In the genomic region with DNA sequence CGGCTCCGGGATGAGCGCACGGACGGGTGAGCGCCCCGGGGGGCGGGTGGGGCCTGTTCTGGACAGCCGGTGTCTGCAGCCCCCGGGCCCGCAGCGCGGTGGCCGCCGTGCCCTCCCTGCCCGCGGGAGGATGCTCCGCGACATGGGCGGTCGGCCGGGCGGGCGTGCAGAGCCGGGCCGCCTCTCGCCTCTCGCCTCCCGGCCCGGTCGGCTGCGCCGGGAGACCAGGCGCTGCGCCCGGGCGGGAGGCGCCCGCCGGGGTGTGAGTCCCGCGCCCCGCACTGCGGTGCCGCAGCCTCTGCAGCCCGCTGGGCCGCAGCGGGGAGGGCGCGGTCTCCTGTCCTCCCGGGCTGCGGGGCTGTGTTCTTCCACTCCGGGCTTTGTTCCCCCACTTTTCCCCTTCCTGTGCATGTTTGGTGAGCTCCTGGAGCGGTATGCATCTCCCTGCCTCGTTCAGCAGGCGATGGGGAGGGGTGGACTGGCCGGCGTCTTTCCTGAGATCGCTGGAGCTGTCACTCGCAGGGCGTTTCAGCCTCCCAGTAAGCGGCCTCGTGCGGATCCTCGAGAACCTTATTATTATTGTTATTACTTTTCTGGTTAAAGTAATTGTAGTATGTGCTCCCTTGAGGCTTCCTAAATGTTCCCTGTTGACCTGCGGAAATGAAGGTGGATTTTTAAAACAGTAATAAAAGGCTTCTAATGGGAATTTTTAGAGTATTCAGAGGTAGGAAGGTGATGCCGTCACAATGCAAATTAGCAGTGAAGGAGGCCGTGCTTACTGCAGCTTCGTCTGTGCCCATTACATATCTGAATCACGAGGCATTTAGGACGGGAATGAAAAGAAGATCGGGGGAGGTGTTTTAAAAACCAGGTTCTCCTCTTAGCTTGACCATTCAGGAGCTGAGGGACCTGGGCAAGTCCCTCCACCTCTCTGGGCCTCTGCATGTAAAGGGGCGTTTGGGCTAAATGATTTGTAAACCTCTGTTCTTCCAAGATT, we compare ENCODE assay signal across 1 cellular context.
A peak's percentile ranks its signal among the peaks of the same experiment; 100 is the strongest.
TF ChIP-seq lines count a peak whose summit lies in the region.

No MANE protein-coding gene starts in this region.

TF ChIP-seq in K562, 482 proteins besides CTCF, POLR2A, EP300 and RAD21 (continued from another document and continues in another):
- TF ChIP-seq YY1 (IDR thresholded peaks at IDR 0.05; ENCODE audit: borderline replicate concordance in 1 of 3, control insufficient read depth in 1 of 3, extremely low read depth in 1 of 3, insufficient read depth in 3 of 3, insufficient read length in 1 of 3, insufficient replicate concordance in 2 of 3, low read depth in 1 of 3, low read length in 2 of 3) (peak in 1 of 3 experiments; percentile 4), YBX1 (IDR thresholded peaks at IDR 0.05) (no peak), ILK (tag; IDR thresholded peaks at IDR 0.05; ENCODE audit: borderline replicate concordance, low read depth) (no peak), SRSF3 (IDR thresholded peaks at IDR 0.05; ENCODE audit: insufficient read depth, low read length) (no peak), CTBP1 (IDR thresholded peaks at IDR 0.05; ENCODE audit: borderline replicate concordance) (no peak), ZNF699 (CRISPR knock-in tag; IDR thresholded peaks at IDR 0.05; ENCODE audit: insufficient replicate concordance) (no peak), MTA3 (IDR thresholded peaks at IDR 0.05; ENCODE audit: borderline replicate concordance) (no peak), DPF2 (IDR thresholded peaks at IDR 0.05) (no peak), RAD51 (IDR thresholded peaks at IDR 0.05; ENCODE audit: borderline replicate concordance, low read depth) (no peak), MAZ (CRISPR knock-in tag; conservative IDR thresholded peaks at IDR 0.05 in 1 of 2, IDR thresholded peaks at IDR 0.05 in 1 of 2) (no peak; a peak in 1 of 4 replicates), SAFB2 (IDR thresholded peaks at IDR 0.05; ENCODE audit: borderline replicate concordance, low read depth, low read length, severe bottlenecking) (no peak), SRSF7 (optimal IDR thresholded peaks at IDR 0.05; ENCODE audit: low read depth, low read length) (no peak), SIN3B (IDR thresholded peaks at IDR 0.05; ENCODE audit: low read depth) (0 out of 2 replicates have a peak, but pooled peaks have one; percentile 26), SREBF1 (IDR thresholded peaks at IDR 0.05; ENCODE audit: borderline replicate concordance, low read depth, low read length) (no peak), MAFG (tag; conservative IDR thresholded peaks at IDR 0.05) (no peak), RUNX1 (IDR thresholded peaks at IDR 0.05; ENCODE audit: low read depth) (no peak), CHCHD3 (CRISPR knock-in tag; IDR thresholded peaks at IDR 0.05) (no peak), PHF20 (IDR thresholded peaks at IDR 0.05; ENCODE audit: partially characterized antibody) (no peak), ZNF347 (CRISPR knock-in tag; IDR thresholded peaks at IDR 0.05; ENCODE audit: low read depth) (no peak), CBX5 (IDR thresholded peaks at IDR 0.05; ENCODE audit: borderline replicate concordance, low read depth) (no peak), NFATC3 (IDR thresholded peaks at IDR 0.05) (no peak), MEF2A (IDR thresholded peaks at IDR 0.05; ENCODE audit: control insufficient read depth, low read depth, low read length) (no peak), HCFC1 (IDR thresholded peaks at IDR 0.05; ENCODE audit: low read depth, low read length) (no peak), ARHGAP35 (IDR thresholded peaks at IDR 0.05; ENCODE audit: partially characterized antibody) (no peak), CCAR2 (IDR thresholded peaks at IDR 0.05; ENCODE audit: low read depth, low read length) (no peak), TAF15 (IDR thresholded peaks at IDR 0.05; ENCODE audit: low read depth, low read length) (no peak), ZZZ3 (IDR thresholded peaks at IDR 0.05) (no peak), NR4A1 (CRISPR knock-in tag; IDR thresholded peaks at IDR 0.05) (no peak), NR4A1 (tag; IDR thresholded peaks at IDR 0.05) (no peak), NFXL1 (CRISPR knock-in tag; IDR thresholded peaks at IDR 0.05) (no peak)
- TF ChIP-seq, protein P1, sequence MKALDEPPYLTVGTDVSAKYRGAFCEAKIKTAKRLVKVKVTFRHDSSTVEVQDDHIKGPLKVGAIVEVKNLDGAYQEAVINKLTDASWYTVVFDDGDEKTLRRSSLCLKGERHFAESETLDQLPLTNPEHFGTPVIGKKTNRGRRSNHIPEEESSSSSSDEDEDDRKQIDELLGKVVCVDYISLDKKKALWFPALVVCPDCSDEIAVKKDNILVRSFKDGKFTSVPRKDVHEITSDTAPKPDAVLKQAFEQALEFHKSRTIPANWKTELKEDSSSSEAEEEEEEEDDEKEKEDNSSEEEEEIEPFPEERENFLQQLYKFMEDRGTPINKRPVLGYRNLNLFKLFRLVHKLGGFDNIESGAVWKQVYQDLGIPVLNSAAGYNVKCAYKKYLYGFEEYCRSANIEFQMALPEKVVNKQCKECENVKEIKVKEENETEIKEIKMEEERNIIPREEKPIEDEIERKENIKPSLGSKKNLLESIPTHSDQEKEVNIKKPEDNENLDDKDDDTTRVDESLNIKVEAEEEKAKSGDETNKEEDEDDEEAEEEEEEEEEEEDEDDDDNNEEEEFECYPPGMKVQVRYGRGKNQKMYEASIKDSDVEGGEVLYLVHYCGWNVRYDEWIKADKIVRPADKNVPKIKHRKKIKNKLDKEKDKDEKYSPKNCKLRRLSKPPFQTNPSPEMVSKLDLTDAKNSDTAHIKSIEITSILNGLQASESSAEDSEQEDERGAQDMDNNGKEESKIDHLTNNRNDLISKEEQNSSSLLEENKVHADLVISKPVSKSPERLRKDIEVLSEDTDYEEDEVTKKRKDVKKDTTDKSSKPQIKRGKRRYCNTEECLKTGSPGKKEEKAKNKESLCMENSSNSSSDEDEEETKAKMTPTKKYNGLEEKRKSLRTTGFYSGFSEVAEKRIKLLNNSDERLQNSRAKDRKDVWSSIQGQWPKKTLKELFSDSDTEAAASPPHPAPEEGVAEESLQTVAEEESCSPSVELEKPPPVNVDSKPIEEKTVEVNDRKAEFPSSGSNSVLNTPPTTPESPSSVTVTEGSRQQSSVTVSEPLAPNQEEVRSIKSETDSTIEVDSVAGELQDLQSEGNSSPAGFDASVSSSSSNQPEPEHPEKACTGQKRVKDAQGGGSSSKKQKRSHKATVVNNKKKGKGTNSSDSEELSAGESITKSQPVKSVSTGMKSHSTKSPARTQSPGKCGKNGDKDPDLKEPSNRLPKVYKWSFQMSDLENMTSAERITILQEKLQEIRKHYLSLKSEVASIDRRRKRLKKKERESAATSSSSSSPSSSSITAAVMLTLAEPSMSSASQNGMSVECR (CRISPR knock-in tag; IDR thresholded peaks at IDR 0.05) = 0 out of 2 replicates have a peak, but pooled peaks have one; percentile 17
- TF ChIP-seq, protein P2, sequence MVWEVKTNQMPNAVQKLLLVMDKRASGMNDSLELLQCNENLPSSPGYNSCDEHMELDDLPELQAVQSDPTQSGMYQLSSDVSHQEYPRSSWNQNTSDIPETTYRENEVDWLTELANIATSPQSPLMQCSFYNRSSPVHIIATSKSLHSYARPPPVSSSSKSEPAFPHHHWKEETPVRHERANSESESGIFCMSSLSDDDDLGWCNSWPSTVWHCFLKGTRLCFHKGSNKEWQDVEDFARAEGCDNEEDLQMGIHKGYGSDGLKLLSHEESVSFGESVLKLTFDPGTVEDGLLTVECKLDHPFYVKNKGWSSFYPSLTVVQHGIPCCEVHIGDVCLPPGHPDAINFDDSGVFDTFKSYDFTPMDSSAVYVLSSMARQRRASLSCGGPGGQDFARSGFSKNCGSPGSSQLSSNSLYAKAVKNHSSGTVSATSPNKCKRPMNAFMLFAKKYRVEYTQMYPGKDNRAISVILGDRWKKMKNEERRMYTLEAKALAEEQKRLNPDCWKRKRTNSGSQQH (CRISPR knock-in tag; IDR thresholded peaks at IDR 0.05) = no peak
- TF ChIP-seq, protein P3, sequence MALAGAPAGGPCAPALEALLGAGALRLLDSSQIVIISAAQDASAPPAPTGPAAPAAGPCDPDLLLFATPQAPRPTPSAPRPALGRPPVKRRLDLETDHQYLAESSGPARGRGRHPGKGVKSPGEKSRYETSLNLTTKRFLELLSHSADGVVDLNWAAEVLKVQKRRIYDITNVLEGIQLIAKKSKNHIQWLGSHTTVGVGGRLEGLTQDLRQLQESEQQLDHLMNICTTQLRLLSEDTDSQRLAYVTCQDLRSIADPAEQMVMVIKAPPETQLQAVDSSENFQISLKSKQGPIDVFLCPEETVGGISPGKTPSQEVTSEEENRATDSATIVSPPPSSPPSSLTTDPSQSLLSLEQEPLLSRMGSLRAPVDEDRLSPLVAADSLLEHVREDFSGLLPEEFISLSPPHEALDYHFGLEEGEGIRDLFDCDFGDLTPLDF (CRISPR knock-in tag; IDR thresholded peaks at IDR 0.05) = no peak
- TF ChIP-seq, protein P4, sequence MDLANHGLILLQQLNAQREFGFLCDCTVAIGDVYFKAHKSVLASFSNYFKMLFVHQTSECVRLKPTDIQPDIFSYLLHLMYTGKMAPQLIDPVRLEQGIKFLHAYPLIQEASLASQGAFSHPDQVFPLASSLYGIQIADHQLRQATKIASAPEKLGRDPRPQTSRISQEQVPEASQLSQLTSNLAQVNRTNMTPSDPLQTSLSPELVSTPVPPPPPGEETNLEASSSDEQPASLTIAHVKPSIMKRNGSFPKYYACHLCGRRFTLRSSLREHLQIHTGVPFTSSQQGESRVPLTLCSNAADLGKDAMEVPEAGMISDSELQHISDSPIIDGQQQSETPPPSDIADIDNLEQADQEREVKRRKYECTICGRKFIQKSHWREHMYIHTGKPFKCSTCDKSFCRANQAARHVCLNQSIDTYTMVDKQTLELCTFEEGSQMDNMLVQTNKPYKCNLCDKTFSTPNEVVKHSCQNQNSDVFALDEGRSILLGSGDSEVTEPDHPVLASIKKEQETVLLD (IDR thresholded peaks at IDR 0.05) = no peak
- TF ChIP-seq, protein P5, sequence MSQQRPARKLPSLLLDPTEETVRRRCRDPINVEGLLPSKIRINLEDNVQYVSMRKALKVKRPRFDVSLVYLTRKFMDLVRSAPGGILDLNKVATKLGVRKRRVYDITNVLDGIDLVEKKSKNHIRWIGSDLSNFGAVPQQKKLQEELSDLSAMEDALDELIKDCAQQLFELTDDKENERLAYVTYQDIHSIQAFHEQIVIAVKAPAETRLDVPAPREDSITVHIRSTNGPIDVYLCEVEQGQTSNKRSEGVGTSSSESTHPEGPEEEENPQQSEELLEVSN (IDR thresholded peaks at IDR 0.05; ENCODE audit: borderline replicate concordance in 1 of 2, extremely low read depth in 1 of 2, insufficient read depth in 1 of 2, insufficient read length in 1 of 2, low read depth in 1 of 2, low read length in 1 of 2, poor library complexity in 1 of 2, severe bottlenecking in 1 of 2) = peak in 1 of 2 experiments; percentile 71
- TF ChIP-seq, protein P6, sequence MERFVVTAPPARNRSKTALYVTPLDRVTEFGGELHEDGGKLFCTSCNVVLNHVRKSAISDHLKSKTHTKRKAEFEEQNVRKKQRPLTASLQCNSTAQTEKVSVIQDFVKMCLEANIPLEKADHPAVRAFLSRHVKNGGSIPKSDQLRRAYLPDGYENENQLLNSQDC (CRISPR knock-in tag; IDR thresholded peaks at IDR 0.05) = no peak
- TF ChIP-seq, protein P7, sequence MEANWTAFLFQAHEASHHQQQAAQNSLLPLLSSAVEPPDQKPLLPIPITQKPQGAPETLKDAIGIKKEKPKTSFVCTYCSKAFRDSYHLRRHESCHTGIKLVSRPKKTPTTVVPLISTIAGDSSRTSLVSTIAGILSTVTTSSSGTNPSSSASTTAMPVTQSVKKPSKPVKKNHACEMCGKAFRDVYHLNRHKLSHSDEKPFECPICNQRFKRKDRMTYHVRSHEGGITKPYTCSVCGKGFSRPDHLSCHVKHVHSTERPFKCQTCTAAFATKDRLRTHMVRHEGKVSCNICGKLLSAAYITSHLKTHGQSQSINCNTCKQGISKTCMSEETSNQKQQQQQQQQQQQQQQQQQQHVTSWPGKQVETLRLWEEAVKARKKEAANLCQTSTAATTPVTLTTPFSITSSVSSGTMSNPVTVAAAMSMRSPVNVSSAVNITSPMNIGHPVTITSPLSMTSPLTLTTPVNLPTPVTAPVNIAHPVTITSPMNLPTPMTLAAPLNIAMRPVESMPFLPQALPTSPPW (CRISPR knock-in tag; IDR thresholded peaks at IDR 0.05) = peak; percentile 37
- TF ChIP-seq, protein P8, sequence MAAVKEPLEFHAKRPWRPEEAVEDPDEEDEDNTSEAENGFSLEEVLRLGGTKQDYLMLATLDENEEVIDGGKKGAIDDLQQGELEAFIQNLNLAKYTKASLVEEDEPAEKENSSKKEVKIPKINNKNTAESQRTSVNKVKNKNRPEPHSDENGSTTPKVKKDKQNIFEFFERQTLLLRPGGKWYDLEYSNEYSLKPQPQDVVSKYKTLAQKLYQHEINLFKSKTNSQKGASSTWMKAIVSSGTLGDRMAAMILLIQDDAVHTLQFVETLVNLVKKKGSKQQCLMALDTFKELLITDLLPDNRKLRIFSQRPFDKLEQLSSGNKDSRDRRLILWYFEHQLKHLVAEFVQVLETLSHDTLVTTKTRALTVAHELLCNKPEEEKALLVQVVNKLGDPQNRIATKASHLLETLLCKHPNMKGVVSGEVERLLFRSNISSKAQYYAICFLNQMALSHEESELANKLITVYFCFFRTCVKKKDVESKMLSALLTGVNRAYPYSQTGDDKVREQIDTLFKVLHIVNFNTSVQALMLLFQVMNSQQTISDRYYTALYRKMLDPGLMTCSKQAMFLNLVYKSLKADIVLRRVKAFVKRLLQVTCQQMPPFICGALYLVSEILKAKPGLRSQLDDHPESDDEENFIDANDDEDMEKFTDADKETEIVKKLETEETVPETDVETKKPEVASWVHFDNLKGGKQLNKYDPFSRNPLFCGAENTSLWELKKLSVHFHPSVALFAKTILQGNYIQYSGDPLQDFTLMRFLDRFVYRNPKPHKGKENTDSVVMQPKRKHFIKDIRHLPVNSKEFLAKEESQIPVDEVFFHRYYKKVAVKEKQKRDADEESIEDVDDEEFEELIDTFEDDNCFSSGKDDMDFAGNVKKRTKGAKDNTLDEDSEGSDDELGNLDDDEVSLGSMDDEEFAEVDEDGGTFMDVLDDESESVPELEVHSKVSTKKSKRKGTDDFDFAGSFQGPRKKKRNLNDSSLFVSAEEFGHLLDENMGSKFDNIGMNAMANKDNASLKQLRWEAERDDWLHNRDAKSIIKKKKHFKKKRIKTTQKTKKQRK (IDR thresholded peaks at IDR 0.05; ENCODE audit: borderline replicate concordance, low read depth, low read length) = no peak
- TF ChIP-seq, protein P9, sequence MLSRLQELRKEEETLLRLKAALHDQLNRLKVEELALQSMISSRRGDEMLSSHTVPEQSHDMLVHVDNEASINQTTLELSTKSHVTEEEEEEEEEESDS (CRISPR knock-in tag; IDR thresholded peaks at IDR 0.05) = no peak
- TF ChIP-seq, protein P10, sequence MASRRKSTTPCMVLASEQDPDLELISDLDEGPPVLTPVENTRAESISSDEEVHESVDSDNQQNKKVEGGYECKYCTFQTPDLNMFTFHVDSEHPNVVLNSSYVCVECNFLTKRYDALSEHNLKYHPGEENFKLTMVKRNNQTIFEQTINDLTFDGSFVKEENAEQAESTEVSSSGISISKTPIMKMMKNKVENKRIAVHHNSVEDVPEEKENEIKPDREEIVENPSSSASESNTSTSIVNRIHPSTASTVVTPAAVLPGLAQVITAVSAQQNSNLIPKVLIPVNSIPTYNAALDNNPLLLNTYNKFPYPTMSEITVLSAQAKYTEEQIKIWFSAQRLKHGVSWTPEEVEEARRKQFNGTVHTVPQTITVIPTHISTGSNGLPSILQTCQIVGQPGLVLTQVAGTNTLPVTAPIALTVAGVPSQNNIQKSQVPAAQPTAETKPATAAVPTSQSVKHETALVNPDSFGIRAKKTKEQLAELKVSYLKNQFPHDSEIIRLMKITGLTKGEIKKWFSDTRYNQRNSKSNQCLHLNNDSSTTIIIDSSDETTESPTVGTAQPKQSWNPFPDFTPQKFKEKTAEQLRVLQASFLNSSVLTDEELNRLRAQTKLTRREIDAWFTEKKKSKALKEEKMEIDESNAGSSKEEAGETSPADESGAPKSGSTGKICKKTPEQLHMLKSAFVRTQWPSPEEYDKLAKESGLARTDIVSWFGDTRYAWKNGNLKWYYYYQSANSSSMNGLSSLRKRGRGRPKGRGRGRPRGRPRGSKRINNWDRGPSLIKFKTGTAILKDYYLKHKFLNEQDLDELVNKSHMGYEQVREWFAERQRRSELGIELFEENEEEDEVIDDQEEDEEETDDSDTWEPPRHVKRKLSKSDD (conservative IDR thresholded peaks at IDR 0.05; ENCODE audit: low read length) = no peak
